In the genomic region with DNA sequence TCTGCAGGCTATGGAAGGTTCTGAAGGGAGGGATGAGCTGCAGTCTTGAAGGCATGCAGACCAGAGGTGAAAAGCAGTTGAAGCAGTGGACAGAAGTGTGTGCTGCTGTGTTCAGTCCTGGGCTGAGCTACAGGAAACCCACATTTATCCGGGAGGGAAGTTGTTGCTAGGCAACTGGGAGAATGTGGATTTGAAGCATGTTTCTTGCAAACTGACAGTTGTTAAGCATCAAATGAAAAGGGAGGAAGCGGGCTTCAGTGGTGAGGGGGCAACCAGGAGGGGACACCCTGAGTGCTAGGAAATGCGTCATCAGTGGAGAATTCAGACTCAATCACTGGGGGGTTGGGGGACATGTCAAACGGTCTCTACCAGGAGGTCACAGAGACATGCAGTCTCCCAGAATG, we compare ENCODE assay signal across 10 cellular contexts. TPM values are rescaled to one million over a fixed set of nuclear protein-coding genes. Genes with fewer than 3 reads are reported as not detected.
A peak's percentile ranks its signal among the peaks of the same experiment; 100 is the strongest.
DNase-seq lines count a peak whose midpoint lies in the region; ATAC-seq and TF ChIP-seq lines count a peak whose summit lies in the region.
"Had no signal": no experiment of that assay in that cellular context is flagged by ENCODE, and none has a peak within 500 bp of the region (broad histone marks: within the 10 kb centered on the region; RNA-seq: fewer than 3 reads in every experiment).

No MANE protein-coding gene starts in this region.

- no peak overlapping the region for H2AFZ ChIP-seq in Karpas-422 (ENCODE audit: low read length)

- no peak for TF ChIP-seq CTCF in colonic mucosa (IDR thresholded peaks at IDR 0.05)
- no peak for TF ChIP-seq CTCF in glutamatergic neuron (IDR thresholded peaks at IDR 0.05; ENCODE audit: partially characterized antibody, unreplicated experiment)

- H3K27me3 ChIP-seq in colonic mucosa (no peaks in the 10 kb centered on the region), Karpas-422 (ENCODE audit: low read length) (no peaks in the 10 kb centered on the region)
- no peaks in the 10 kb centered on the region for H3K27me3 ChIP-seq in naive thymus-derived CD4-positive, alpha-beta T cell (ENCODE audit: control insufficient read depth in 2 of 2, insufficient read depth in 2 of 2, low read length in 2 of 2)
- H3K27me3 ChIP-seq: ascending aorta had no signal

- H3K36me3 ChIP-seq in colonic mucosa (no peaks in the 10 kb centered on the region), Karpas-422 (ENCODE audit: insufficient read depth, low read length) (no peaks in the 10 kb centered on the region)
- H3K36me3 ChIP-seq in naive thymus-derived CD4-positive, alpha-beta T cell (ENCODE audit: control insufficient read depth in 2 of 3, insufficient read depth in 3 of 3, low read length in 3 of 3): no peaks in the 10 kb centered on the region
- H3K36me3 ChIP-seq: ascending aorta had no signal

- peak overlapping the region in 5 of 10 donors; percentile 3 to 37 (median 4) for H3K4me3 Mint-ChIP-seq in naive thymus-derived CD4-positive, alpha-beta T cell
- H3K4me3 Mint-ChIP-seq in glutamatergic neuron (ENCODE audit: unreplicated experiment): no peak overlapping the region

- H3K4me1 Mint-ChIP-seq in naive thymus-derived CD4-positive, alpha-beta T cell: peaks cover 10 to 26% (median 16%) of the 10 kb centered on the region in 7 donors
- H3K4me1 Mint-ChIP-seq in glutamatergic neuron (ENCODE audit: low read depth, unreplicated experiment): no peaks in the 10 kb centered on the region

- H3K9ac ChIP-seq in colonic mucosa (ENCODE audit: low read depth in 2 of 2, low read length in 2 of 2): no peak overlapping the region
- H3K9ac ChIP-seq in Karpas-422 (ENCODE audit: low read length): no peak overlapping the region

- H3K4me1 ChIP-seq in colonic mucosa (no peaks in the 10 kb centered on the region), Karpas-422 (ENCODE audit: low read length) (no peaks in the 10 kb centered on the region)
- no peaks in the 10 kb centered on the region for H3K4me1 ChIP-seq in naive thymus-derived CD4-positive, alpha-beta T cell (ENCODE audit: control insufficient read depth in 2 of 2, insufficient read depth in 2 of 2, low read length in 2 of 2)

- no peaks in the 10 kb centered on the region for H3K9me3 ChIP-seq in colonic mucosa
- H3K9me3 ChIP-seq in naive thymus-derived CD4-positive, alpha-beta T cell (ENCODE audit: control insufficient read depth in 2 of 3, low read length in 3 of 3): no peaks in the 10 kb centered on the region
- no peaks in the 10 kb centered on the region for H3K9me3 ChIP-seq in Karpas-422 (ENCODE audit: low read length)
- H3K9me3 ChIP-seq: ascending aorta had no signal

- H3K9me2 ChIP-seq in Karpas-422 (replicated peaks; ENCODE audit: insufficient read depth, low read length): no peaks in the 10 kb centered on the region

- H3K4me3 ChIP-seq in colonic mucosa (no peak overlapping the region), Karpas-422 (ENCODE audit: low read length) (no peak overlapping the region)
- no peak overlapping the region for H3K4me3 ChIP-seq in naive thymus-derived CD4-positive, alpha-beta T cell (ENCODE audit: low read length)
- H3K4me3 ChIP-seq: ascending aorta had no signal

- no peaks in the 10 kb centered on the region for H3K36me3 Mint-ChIP-seq in naive thymus-derived CD4-positive, alpha-beta T cell
- no peaks in the 10 kb centered on the region for H3K36me3 Mint-ChIP-seq in glutamatergic neuron (ENCODE audit: unreplicated experiment)

- H3K9me3 Mint-ChIP-seq in naive thymus-derived CD4-positive, alpha-beta T cell: peaks cover 0 to 6% (median 0%) of the 10 kb centered on the region in 11 donors
- no peaks in the 10 kb centered on the region for H3K9me3 Mint-ChIP-seq in glutamatergic neuron (ENCODE audit: unreplicated experiment)

- intact Hi-C loops in colonic mucosa (cut with DNase I): no loop called here
- intact Hi-C loops in naive thymus-derived CD4-positive, alpha-beta T cell (cut with micrococcal nuclease): no loop called here

- ATAC-seq in naive thymus-derived CD4-positive, alpha-beta T cell: peak; percentile 50
- no peak for ATAC-seq in HG03460 (IDR thresholded peaks at IDR 0.05; ENCODE audit: unreplicated experiment)
- ATAC-seq: PC-3 had no signal

- CTCF ChIA-PET in naive thymus-derived CD4-positive, alpha-beta T cell (lab: Charles Lee): no interaction called here

- H4K20me1 ChIP-seq in Karpas-422 (ENCODE audit: insufficient read depth, low read depth, low read length): no peaks in the 10 kb centered on the region

- peaks cover 10 to 34% (median 13%) of the 10 kb centered on the region in 5 donors for H3K27me3 Mint-ChIP-seq in naive thymus-derived CD4-positive, alpha-beta T cell
- peaks cover 8% of the 10 kb centered on the region for H3K27me3 Mint-ChIP-seq in glutamatergic neuron (ENCODE audit: unreplicated experiment)

- H3K27ac Mint-ChIP-seq in naive thymus-derived CD4-positive, alpha-beta T cell: peak overlapping the region in 2 of 9 donors; percentile 12 to 50
- no peak overlapping the region for H3K27ac Mint-ChIP-seq in glutamatergic neuron (ENCODE audit: unreplicated experiment)

- H3K27ac ChIP-seq in colonic mucosa: peak overlapping the region; percentile 26
- H3K27ac ChIP-seq in naive thymus-derived CD4-positive, alpha-beta T cell (ENCODE audit: low read depth, low read length): no peak overlapping the region
- H3K27ac ChIP-seq in Karpas-422 (ENCODE audit: low read length): no peak overlapping the region

- H3K79me2 ChIP-seq in Karpas-422 (ENCODE audit: low read length): no peaks in the 10 kb centered on the region

- H3K4me2 ChIP-seq in Karpas-422 (ENCODE audit: low read depth, low read length, poor library complexity, severe bottlenecking): no peak overlapping the region

- POLR2A ChIA-PET in naive thymus-derived CD4-positive, alpha-beta T cell (lab: Charles Lee): no interaction called here

- DNase-seq in CMK (ENCODE audit: low read depth) (peak; percentile 32), LHCN-M2 (ENCODE audit: low read depth) (peak; percentile 18), colonic mucosa (no peak), Karpas-422 (no peak), kidney glomerular epithelial cell (lab: John Stamatoyannopoulos, UW) (no peak), glutamatergic neuron (no peak)
- DNase-seq in naive thymus-derived CD4-positive, alpha-beta T cell: peak in 6 of 9 donors; percentile 4 to 27 (median 6)
- DNase-seq: PC-3 had no signal

RNA-seq across cellular contexts. Expression of a gene that starts 28.7 kb away (rescaled TPM):
- total RNA-seq in LHCN-M2 (2014; rRNA removed): under 0.01 and 0.06 TPM in 2 replicates
- polyA plus RNA-seq in LHCN-M2 (2012): 0.06 TPM
- total RNA-seq in colonic mucosa: under 1 TPM; 0.02 to 0.27 TPM
- total RNA-seq in naive thymus-derived CD4-positive, alpha-beta T cell: not detected
- not detected for polyA plus RNA-seq in naive thymus-derived CD4-positive, alpha-beta T cell
- total RNA-seq in Karpas-422 (2014; rRNA removed; shearing (Covaris generic); ENCODE audit: low replicate concordance): 0.25 TPM in 1 of 2 replicates, not detected in the other
- 0.61 TPM for total RNA-seq in glutamatergic neuron (ENCODE audit: unreplicated experiment)
- total RNA-seq: ascending aorta had no signal

Comparison
In these comparisons a context has a peak if more than half of its experiments do, and no peak if none do; other contexts are left out.
1. DNase-seq: peak in CMK (single experiment), LHCN-M2 (single experiment) and naive thymus-derived CD4-positive, alpha-beta T cell (6 of 9); none in colonic mucosa (single experiment), Karpas-422 (single experiment), kidney glomerular epithelial cell (single experiment) and glutamatergic neuron (single experiment).